ENCODE assay signal across 24 cellular contexts in genomic region chr10:95400789-95401188, GRCh38.
DNase-seq lines count a peak whose midpoint lies in the region; ATAC-seq and TF ChIP-seq lines count a peak whose summit lies in the region.
"Had no signal": no experiment of that assay in that cellular context is flagged by ENCODE, and none has a peak within 500 bp of the region (broad histone marks: within the 10 kb centered on the region; RNA-seq: fewer than 3 reads in every experiment).

No MANE protein-coding gene starts in this region.

- DNase-seq in left ventricle myocardium inferior (no peak), Right ventricle myocardium inferior (ENCODE audit: missing footprints) (no peak), caudate nucleus (lab: John Stamatoyannopoulos, UW) (peak in 41 of 61 donors; percentile 28 to 91 (median 54)), transverse colon (no peak), testis (no peak), DMS79 treated with DMSO at 0.1 percent for 48 hours (lab: John Stamatoyannopoulos, UW) (no peak), globus pallidus (ENCODE audit: low spot score) (no peak)
- DNase-seq: activated CD4-positive, alpha-beta T cell treated with anti-CD3 and anti-CD28 coated beads, Interleukin-2, amount 50 U/mL, for 1 hour; activated CD8-positive, alpha-beta memory T cell treated with anti-CD3 and anti-CD28 coated beads, Interleukin-2, amount 50 U/mL, for 4 hours; activated gamma-delta T cell; C1 segment of cervical spinal cord; dermis blood vessel endothelial cell; DMS 273 treated with DMSO at 0.1 percent for 48 hours; foreskin keratinocyte; MM.1S; NCI-H187; NCI-H2227 treated with DMSO at 0.1 percent for 48 hours; NCI-H774; stimulated activated CD4-positive, alpha-beta T cell treated with anti-CD3 and anti-CD28 coated beads, Interleukin-2, amount 100 ng/mL, for 48 hours; T-helper 1 cell had no signal

- H3K27ac ChIP-seq in left ventricle myocardium inferior (replicated peaks) (peak overlapping the region; percentile 97), caudate nucleus (ENCODE audit: low read depth, low read length) (peak overlapping the region; percentile 77), muscle layer of colon (ENCODE audit: low read depth, low read length) (peak overlapping the region; percentile 50), transverse colon (peak overlapping the region; percentile 12 to 86 (median 52)), testis (no peak overlapping the region)
- H3K27ac ChIP-seq: A549, foreskin keratinocyte had no signal

- H3K27me3 ChIP-seq in left ventricle myocardium inferior (ENCODE audit: low read depth) (no peaks in the 10 kb centered on the region), muscle layer of colon (ENCODE audit: control insufficient read depth in 1 of 2, insufficient read depth in 2 of 2, low read length in 2 of 2) (no peaks in the 10 kb centered on the region), transverse colon (no peaks in the 10 kb centered on the region), testis (no peaks in the 10 kb centered on the region)
- H3K27me3 ChIP-seq: foreskin keratinocyte had no signal

- ATAC-seq in Right ventricle myocardium inferior = no peak
- ATAC-seq: A549; foreskin keratinocyte; natural killer cell treated with Interleukin-12 subunit alpha and Interleukin-12 subunit beta and Interleukin-15 and Interleukin-18, amount 100 ng/mL, for 72 hours had no signal

- peaks cover 99% of the 10 kb centered on the region for H3K4me1 ChIP-seq in left ventricle myocardium inferior
- H3K4me1 ChIP-seq in muscle layer of colon (ENCODE audit: insufficient read depth, low read length) = peaks cover 76% of the 10 kb centered on the region
- peaks cover 2 to 24% (median 15%) of the 10 kb centered on the region in 4 donors for H3K4me1 ChIP-seq in transverse colon
- peaks cover 3% of the 10 kb centered on the region for H3K4me1 ChIP-seq in testis
- H3K4me1 ChIP-seq: A549, foreskin keratinocyte had no signal

- H3K4me3 ChIP-seq in left ventricle myocardium inferior (no peak overlapping the region), muscle layer of colon (ENCODE audit: low read depth in 1 of 2, low read length in 2 of 2) (no peak overlapping the region), transverse colon (no peak overlapping the region), testis (no peak overlapping the region)
- H3K4me3 ChIP-seq: A549, smooth muscle cell had no signal

- TF ChIP-seq POLR2A in transverse colon (IDR thresholded peaks at IDR 0.05) = no peak
- no peak for TF ChIP-seq POLR2A in testis (IDR thresholded peaks at IDR 0.05)

- TF ChIP-seq CTCF in left ventricle myocardium inferior (IDR thresholded peaks at IDR 0.05; ENCODE audit: borderline replicate concordance) (no peak), transverse colon (IDR thresholded peaks at IDR 0.05) (no peak), testis (IDR thresholded peaks at IDR 0.05) (no peak)

- H3K36me3 ChIP-seq in left ventricle myocardium inferior (peaks cover 89% of the 10 kb centered on the region), muscle layer of colon (ENCODE audit: insufficient read depth, low read length) (peaks cover 80% of the 10 kb centered on the region), transverse colon (peaks cover 0 to 19% (median 0%) of the 10 kb centered on the region in 4 donors), testis (ENCODE audit: low read depth, missing control alignments) (no peaks in the 10 kb centered on the region)

- H3K9me3 ChIP-seq in left ventricle myocardium inferior (replicated peaks) (no peaks in the 10 kb centered on the region), muscle layer of colon (ENCODE audit: low read length) (no peaks in the 10 kb centered on the region), transverse colon (no peaks in the 10 kb centered on the region), testis (no peaks in the 10 kb centered on the region)
- H3K9me3 ChIP-seq: A549 had no signal

- no peak for TF ChIP-seq EP300 in transverse colon (IDR thresholded peaks at IDR 0.05; ENCODE audit: low read depth)

- intact Hi-C loops in left ventricle myocardium inferior (cut with micrococcal nuclease) = no loop called here
- intact Hi-C loops in Right ventricle myocardium inferior (cut with DNase I) = no loop called here
- intact Hi-C loops in transverse colon (cut with DNase I; ENCODE audit: low total_unique reads) = no loop called here
- intact Hi-C loops in testis (cut with DNase I; ENCODE audit: low total_unique reads) = no loop called here

- no peak overlapping the region for H3K9ac ChIP-seq in muscle layer of colon (ENCODE audit: low read length)

- WGBS in transverse colon (ENCODE audit: low coverage in 1 of 2), 2 donors = 93 to 94% methylated on average over 2 of the region's 2 CpGs
- 70 to 72% methylated on average over 2 of the region's 2 CpGs for WGBS in testis, 2 donors

- in situ Hi-C loops in transverse colon (cut with MboI; ENCODE audit: low pct_ligation_motif_present in 1 of 4, low pct_unique_long_range_greater_than_20kb in 1 of 4, low sequenced_read_pairs in 3 of 4) = no loop called here

Comparison
In these comparisons a context has a peak if more than half of its experiments do, and no peak if none do; other contexts are left out.
1. DNase-seq: peak in caudate nucleus (41 of 61); none in left ventricle myocardium inferior (single experiment), Right ventricle myocardium inferior (single experiment), transverse colon (single experiment), testis (single experiment), DMS79 treated with DMSO at 0.1 percent for 48 hours (single experiment) and globus pallidus (single experiment).
2. H3K27ac ChIP-seq: peak in left ventricle myocardium inferior (single experiment), caudate nucleus (single experiment), muscle layer of colon (single experiment) and transverse colon (4 of 4); none in testis (0 of 2).